ENCODE assay signal across 17 cellular contexts in genomic region chr15:69060744-69061143, GRCh38. TPM values are rescaled to one million over a fixed set of nuclear protein-coding genes. Genes with fewer than 3 reads are reported as not detected.
DNase-seq lines count a peak whose midpoint lies in the region; ATAC-seq lines count a peak whose summit lies in the region.
"Had no signal": no experiment of that assay in that cellular context is flagged by ENCODE, and none has a peak within 500 bp of the region (broad histone marks: within the 10 kb centered on the region; RNA-seq: fewer than 3 reads in every experiment).

No MANE protein-coding gene starts in this region.

- peaks cover 4% of the 10 kb centered on the region for H3K27me3 Mint-ChIP-seq in activated naive CD4-positive, alpha-beta T cell treated with anti-CD3 and anti-CD28 coated beads for 36 hours (ENCODE audit: low read depth)
- peaks cover 24% of the 10 kb centered on the region for H3K27me3 Mint-ChIP-seq in activated T-cell treated with anti-CD3 and anti-CD28 coated beads, Interleukin-2, amount 50 U/mL, for 72 hours (ENCODE audit: low read depth)
- peaks cover 21% of the 10 kb centered on the region for H3K27me3 Mint-ChIP-seq in memory B cell

- no peaks in the 10 kb centered on the region for H3K36me3 Mint-ChIP-seq in activated naive CD4-positive, alpha-beta T cell treated with anti-CD3 and anti-CD28 coated beads for 36 hours (ENCODE audit: low read depth)
- no peaks in the 10 kb centered on the region for H3K36me3 Mint-ChIP-seq in activated T-cell treated with anti-CD3 and anti-CD28 coated beads, Interleukin-2, amount 50 U/mL, for 72 hours (ENCODE audit: insufficient read depth in 2 of 2)
- no peaks in the 10 kb centered on the region for H3K36me3 Mint-ChIP-seq in memory B cell
- H3K36me3 Mint-ChIP-seq: naive B cell had no signal

- H3K27me3 ChIP-seq in MG63 = no peaks in the 10 kb centered on the region
- H3K27me3 ChIP-seq: testis had no signal

- no peaks in the 10 kb centered on the region for H3K36me3 ChIP-seq in MG63
- H3K36me3 ChIP-seq: lower lobe of right lung had no signal

- CTCF ChIA-PET in activated naive CD4-positive, alpha-beta T cell treated with anti-CD3 and anti-CD28 coated beads for 36 hours (lab: Charles Lee) = no interaction called here

- ATAC-seq in activated T-cell treated with anti-CD3 and anti-CD28 coated beads, Interleukin-2, amount 50 U/mL, for 72 hours (replicated peaks in 1 of 2) = peak; percentile 83 to 86
- ATAC-seq in memory B cell (ENCODE audit: low read depth) (peak; percentile 73), HG03045 (IDR thresholded peaks at IDR 0.05; ENCODE audit: unreplicated experiment) (no peak)
- ATAC-seq: lower lobe of right lung had no signal

- H3K9me3 ChIP-seq in MG63 = no peaks in the 10 kb centered on the region
- H3K9me3 ChIP-seq: lower lobe of right lung, psoas muscle, testis had no signal

- DNase-seq in activated naive CD4-positive, alpha-beta T cell treated with anti-CD3 and anti-CD28 coated beads for 36 hours = peak; percentile 38
- no peak for DNase-seq in activated naive CD4-positive, alpha-beta T cell treated with anti-CD3 and anti-CD28 coated beads, Interleukin-2, amount 50 U/mL, for 16 hours
- peak in 43 of 76 experiments; percentile 4 to 67 (median 30) for DNase-seq in HUDEP-2 (lab: John Stamatoyannopoulos, UW; ENCODE audit: unreplicated experiment in 76 of 76)
- peak; percentile 10 to 31 for DNase-seq in activated T-cell treated with anti-CD3 and anti-CD28 coated beads, Interleukin-2, amount 50 U/mL, for 72 hours
- no peak for DNase-seq in memory B cell (ENCODE audit: low spot score in 2 of 2)
- no peak for DNase-seq in MG63
- no peak for DNase-seq in posterior vena cava (ENCODE audit: low spot score)
- DNase-seq: effector memory CD4-positive, alpha-beta T cell; KG1; lower lobe of right lung; naive B cell; NCI-H1105 had no signal

- H3K4me3 Mint-ChIP-seq in activated naive CD4-positive, alpha-beta T cell treated with anti-CD3 and anti-CD28 coated beads for 36 hours = no peak overlapping the region
- H3K4me3 Mint-ChIP-seq in activated T-cell treated with anti-CD3 and anti-CD28 coated beads, Interleukin-2, amount 50 U/mL, for 72 hours = no peak overlapping the region
- H3K4me3 Mint-ChIP-seq in memory B cell = no peak overlapping the region
- H3K4me3 Mint-ChIP-seq: central memory CD8-positive, alpha-beta T cell; naive B cell; T-helper 1 cell treated with Interleukin-12 subunit alpha and Interleukin-12 subunit beta and Interleukin-4 antibody, amounts not matched to agents 30 μg/mL and 1 μg/mL, for 36 hours had no signal

- H3K27ac Mint-ChIP-seq in activated naive CD4-positive, alpha-beta T cell treated with anti-CD3 and anti-CD28 coated beads for 36 hours = no peak overlapping the region
- no peak overlapping the region for H3K27ac Mint-ChIP-seq in activated T-cell treated with anti-CD3 and anti-CD28 coated beads, Interleukin-2, amount 50 U/mL, for 72 hours
- H3K27ac Mint-ChIP-seq in memory B cell = no peak overlapping the region
- H3K27ac Mint-ChIP-seq: T-helper 1 cell treated with Interleukin-12 subunit alpha and Interleukin-12 subunit beta and Interleukin-4 antibody, amounts not matched to agents 30 μg/mL and 1 μg/mL, for 36 hours had no signal

- H3K4me1 Mint-ChIP-seq in activated naive CD4-positive, alpha-beta T cell treated with anti-CD3 and anti-CD28 coated beads for 36 hours (ENCODE audit: low read depth) = peaks cover 22% of the 10 kb centered on the region
- peaks cover 25% of the 10 kb centered on the region for H3K4me1 Mint-ChIP-seq in activated T-cell treated with anti-CD3 and anti-CD28 coated beads, Interleukin-2, amount 50 U/mL, for 72 hours (ENCODE audit: low read depth)
- H3K4me1 Mint-ChIP-seq in memory B cell = peaks cover 9% of the 10 kb centered on the region

- intact Hi-C loops in activated naive CD4-positive, alpha-beta T cell treated with anti-CD3 and anti-CD28 coated beads for 36 hours (cut with micrococcal nuclease) = loop anchor here (1.0 kb wide), 1 partner anchor 261 kb away; no protein-coding TSS in a partner anchor
- intact Hi-C loops in posterior vena cava (cut with DNase I) = no loop called here

- H3K9me3 Mint-ChIP-seq in activated naive CD4-positive, alpha-beta T cell treated with anti-CD3 and anti-CD28 coated beads for 36 hours = no peaks in the 10 kb centered on the region
- H3K9me3 Mint-ChIP-seq in activated T-cell treated with anti-CD3 and anti-CD28 coated beads, Interleukin-2, amount 50 U/mL, for 72 hours = no peaks in the 10 kb centered on the region
- H3K9me3 Mint-ChIP-seq in memory B cell = no peaks in the 10 kb centered on the region
- H3K9me3 Mint-ChIP-seq: central memory CD8-positive, alpha-beta T cell; T-helper 1 cell treated with Interleukin-12 subunit alpha and Interleukin-12 subunit beta and Interleukin-4 antibody, amounts not matched to agents 30 μg/mL and 1 μg/mL, for 36 hours had no signal

- no peak overlapping the region for H3K4me3 ChIP-seq in MG63
- H3K4me3 ChIP-seq: lower lobe of right lung, psoas muscle, testis had no signal

RNA-seq across cellular contexts. Expression of gene NOX5, which starts 46.2 kb away (rescaled TPM):
- total RNA-seq in activated naive CD4-positive, alpha-beta T cell treated with anti-CD3 and anti-CD28 coated beads for 36 hours = not detected
- not detected for total RNA-seq in activated T-cell treated with anti-CD3 and anti-CD28 coated beads, Interleukin-2, amount 50 U/mL, for 72 hours
- total RNA-seq in MG63 (2014; rRNA removed; shearing (Covaris generic); ENCODE audit: low replicate concordance) = not detected in 2 replicates
- total RNA-seq in posterior vena cava = under 1 TPM; 0.09 to 0.10 TPM
- total RNA-seq: lower lobe of right lung had no signal

Comparison
In these comparisons a context has a peak if more than half of its experiments do, and no peak if none do; other contexts are left out.
1. DNase-seq: peak in activated naive CD4-positive, alpha-beta T cell treated with anti-CD3 and anti-CD28 coated beads for 36 hours (single experiment), HUDEP-2 (43 of 76) and activated T-cell treated with anti-CD3 and anti-CD28 coated beads, Interleukin-2, amount 50 U/mL, for 72 hours (2 of 2); none in activated naive CD4-positive, alpha-beta T cell treated with anti-CD3 and anti-CD28 coated beads, Interleukin-2, amount 50 U/mL, for 16 hours (single experiment), memory B cell (0 of 2), MG63 (single experiment) and posterior vena cava (single experiment).